Comparison of ENCODE assay signal across 29 cellular contexts in the genomic region with DNA sequence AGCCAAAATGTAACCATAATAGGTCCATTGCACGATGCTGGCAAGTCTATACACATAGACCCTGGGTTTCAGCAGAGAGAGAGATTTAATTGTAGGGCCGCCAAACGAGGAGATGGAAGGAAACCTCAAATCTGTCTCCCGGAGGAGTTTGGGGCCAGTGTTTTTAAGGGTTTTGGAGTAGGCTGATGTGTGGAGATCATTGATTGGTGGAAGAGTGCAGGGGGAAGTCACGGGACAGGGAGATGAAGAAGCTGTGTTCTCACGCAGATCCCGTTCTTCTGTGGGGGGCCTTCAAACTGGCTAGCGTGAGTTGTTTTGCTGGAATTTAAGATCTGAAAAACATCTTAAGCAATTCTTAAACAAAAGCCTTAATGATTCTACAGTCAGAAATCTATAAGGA.
"Had no signal": no experiment of that assay in that cellular context is flagged by ENCODE, and none has a peak within 500 bp of the region (broad histone marks: within the 10 kb centered on the region; RNA-seq: fewer than 3 reads in every experiment).

No MANE protein-coding gene starts in this region.

- H3K4me1 ChIP-seq: colonic mucosa, psoas muscle, sigmoid colon, tibial artery had no signal

- H3K27ac ChIP-seq: colonic mucosa, parathyroid adenoma, psoas muscle, sigmoid colon, stomach, suprapubic skin, tibial artery had no signal

- H3K9me3 Mint-ChIP-seq: activated CD8-positive, alpha-beta T cell treated with anti-CD3 and anti-CD28 coated beads for 36 hours; activated naive CD4-positive, alpha-beta T cell treated with anti-CD3 and anti-CD28 coated beads, Interleukin-2, amount 50 U/mL, for 72 hours; activated T-helper 2 cell treated with anti-CD3 and anti-CD28 coated beads, Interferon-gamma antibody, Interleukin-2, Interleukin-4, amounts not matched to agents 10 μg/mL and 5 μg/mL and 100 μg/mL, durations not matched to agents 14 hours and 24 hours and 36 hours; naive thymus-derived CD4-positive, alpha-beta T cell; neural crest cell; stimulated activated naive B cell treated with anti-CD40 and anti-IgM and Interleukin-4, amounts not matched to agents 10 μg/mL and 1 μg/mL and 100 μg/mL, for 72 hours had no signal

- ATAC-seq: activated CD8-positive, alpha-beta T cell treated with anti-CD3 and anti-CD28 coated beads for 36 hours; activated naive CD4-positive, alpha-beta T cell treated with anti-CD3 and anti-CD28 coated beads, Interleukin-2, amount 50 U/mL, for 72 hours; left cardiac atrium; naive thymus-derived CD4-positive, alpha-beta T cell; psoas muscle; SK-N-SH treated with all-trans-retinoic acid at 6 μM for 48 hours; stimulated activated naive B cell treated with anti-CD40 and anti-IgM and Interleukin-4, amounts not matched to agents 10 μg/mL and 1 μg/mL and 100 μg/mL, for 72 hours; T-helper 17 cell had no signal

- H3K4me3 Mint-ChIP-seq: activated CD8-positive, alpha-beta T cell treated with anti-CD3 and anti-CD28 coated beads for 36 hours; naive thymus-derived CD4-positive, alpha-beta T cell; neural crest cell; stimulated activated naive B cell treated with anti-CD40 and anti-IgM and Interleukin-4, amounts not matched to agents 10 μg/mL and 1 μg/mL and 100 μg/mL, for 72 hours; T-helper 17 cell had no signal

- H3K27me3 ChIP-seq: colonic mucosa, sigmoid colon, stomach, suprapubic skin, tibial artery had no signal

- DNase-seq: activated CD4-positive, alpha-beta T cell treated with anti-CD3 and anti-CD28 coated beads for 1 hour; activated CD4-positive, alpha-beta T cell treated with anti-CD3 and anti-CD28 coated beads, Interleukin-2, amount 50 U/mL, for 1 hour; activated CD8-positive, alpha-beta T cell treated with anti-CD3 and anti-CD28 coated beads for 36 hours; activated naive CD4-positive, alpha-beta T cell; activated T-cell treated with anti-CD3 and anti-CD28 coated beads, Interleukin-2, amount 50 U/mL, for 48 hours; colonic mucosa; effector CD8-positive, alpha-beta T cell; foreskin fibroblast; left cardiac atrium; midbrain; naive thymus-derived CD4-positive, alpha-beta T cell; nucleus accumbens; psoas muscle; sigmoid colon; small intestine; stimulated activated CD4-positive, alpha-beta T cell treated with anti-CD3 and anti-CD28 coated beads, Interleukin-1b, Interleukin-23, amount 100 ng/mL, for 48 hours; stimulated activated CD4-positive, alpha-beta T cell treated with anti-CD3 and anti-CD28 coated beads, Interleukin-4, amount 100 ng/mL, for 4 hours; stimulated activated CD8-positive, alpha-beta memory T cell treated with anti-CD3 and anti-CD28 coated beads, Interleukin-4, amount 100 ng/mL, for 48 hours; stimulated activated naive B cell treated with anti-CD40 and anti-IgM and Interleukin-4, amounts not matched to agents 10 μg/mL and 1 μg/mL and 100 μg/mL, for 72 hours; stomach; T-helper 17 cell; T1000; tibial artery had no signal

- H3K9me3 ChIP-seq: colonic mucosa, psoas muscle, sigmoid colon, stomach, suprapubic skin, tibial artery had no signal

- H3K36me3 ChIP-seq: colonic mucosa had no signal

- H3K27ac Mint-ChIP-seq: activated CD8-positive, alpha-beta T cell treated with anti-CD3 and anti-CD28 coated beads for 36 hours; activated naive CD4-positive, alpha-beta T cell treated with anti-CD3 and anti-CD28 coated beads, Interleukin-2, amount 50 U/mL, for 72 hours; activated T-helper 2 cell treated with anti-CD3 and anti-CD28 coated beads, Interferon-gamma antibody, Interleukin-2, Interleukin-4, amounts not matched to agents 10 μg/mL and 5 μg/mL and 100 μg/mL, durations not matched to agents 14 hours and 24 hours and 36 hours; naive thymus-derived CD4-positive, alpha-beta T cell; stimulated activated naive B cell treated with anti-CD40 and anti-IgM and Interleukin-4, amounts not matched to agents 10 μg/mL and 1 μg/mL and 100 μg/mL, for 72 hours; T-helper 17 cell had no signal

- H3K4me3 ChIP-seq: colonic mucosa, psoas muscle, sigmoid colon, stomach, suprapubic skin, tibial artery had no signal
